In the genomic region with DNA sequence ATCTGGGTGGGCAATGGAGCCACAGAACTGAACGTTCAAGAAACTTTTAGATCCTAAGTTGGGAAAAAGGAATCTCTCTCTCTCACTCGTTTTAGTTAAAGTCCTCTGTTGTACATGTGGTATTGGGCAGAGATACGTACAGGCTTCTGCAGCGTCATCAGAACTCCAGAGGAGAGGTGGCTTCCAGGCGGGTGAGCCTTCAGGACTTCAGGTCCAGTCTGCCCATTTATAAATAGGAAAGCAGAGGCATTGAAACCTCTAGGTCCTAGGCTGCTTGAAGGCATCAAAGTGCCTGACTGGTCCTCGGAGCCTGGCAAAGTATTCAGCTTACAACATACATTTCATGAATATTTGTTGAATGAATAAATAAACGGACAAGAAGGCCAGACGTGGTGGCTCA, we compare ENCODE assay signal across 24 cellular contexts. TPM values are rescaled to one million over a fixed set of nuclear protein-coding genes. Genes with fewer than 3 reads are reported as not detected.
DNase-seq lines count a peak whose midpoint lies in the region; ATAC-seq and TF ChIP-seq lines count a peak whose summit lies in the region.
"Had no signal": no experiment of that assay in that cellular context is flagged by ENCODE, and none has a peak within 500 bp of the region (broad histone marks: within the 10 kb centered on the region; RNA-seq: fewer than 3 reads in every experiment).

No MANE protein-coding gene starts in this region.

- H3K9ac ChIP-seq in endodermal cell (ENCODE audit: extremely low read depth, low read length, poor library complexity, severe bottlenecking), result no peak overlapping the region

- TF ChIP-seq EP300 in gastroesophageal sphincter (IDR thresholded peaks at IDR 0.05), result no peak

- 83 to 84% methylated on average over 3 to 8 of the region's 8 CpGs for WGBS in endodermal cell (ENCODE audit: insufficient coverage in 1 of 2, insufficient read length in 1 of 2), 2 experiments
- WGBS in gastroesophageal sphincter (ENCODE audit: low coverage in 1 of 2), 2 donors, result 62 to 75% methylated on average over 6 to 8 of the region's 8 CpGs

- no peaks in the 10 kb centered on the region for H3K9me3 Mint-ChIP-seq in endodermal cell
- H3K9me3 Mint-ChIP-seq: CD8-positive, alpha-beta T cell; HFFc6 had no signal

- no peaks in the 10 kb centered on the region for H3K36me3 Mint-ChIP-seq in endodermal cell (ENCODE audit: low read depth)
- H3K36me3 Mint-ChIP-seq: CD8-positive, alpha-beta T cell had no signal

- no peak for TF ChIP-seq POLR2A in gastroesophageal sphincter (IDR thresholded peaks at IDR 0.05)

- TF ChIP-seq CTCF in endodermal cell (conservative IDR thresholded peaks at IDR 0.05) (no peak), gastroesophageal sphincter (IDR thresholded peaks at IDR 0.05) (no peak)

- H3K36me3 ChIP-seq in endodermal cell (ENCODE audit: control insufficient read depth, insufficient read depth, low read length) (no peaks in the 10 kb centered on the region), gastroesophageal sphincter (no peaks in the 10 kb centered on the region)
- H3K36me3 ChIP-seq: BE2C, MG63, SJSA1 had no signal

- peaks cover 3% of the 10 kb centered on the region for H3K4me1 Mint-ChIP-seq in endodermal cell

- H3K4me3 Mint-ChIP-seq in endodermal cell, result no peak overlapping the region
- H3K4me3 Mint-ChIP-seq: CD8-positive, alpha-beta T cell; HFFc6 had no signal

- H3K27me3 Mint-ChIP-seq in endodermal cell (ENCODE audit: insufficient read depth), result peaks cover 3% of the 10 kb centered on the region

- H3K27ac ChIP-seq in endodermal cell (ENCODE audit: low read depth, low read length) (no peak overlapping the region), gastroesophageal sphincter (no peak overlapping the region)
- H3K27ac ChIP-seq: 22Rv1, SJSA1 had no signal

- no peaks in the 10 kb centered on the region for H3K9me3 ChIP-seq in endodermal cell (ENCODE audit: control insufficient read depth, low read length)
- no peaks in the 10 kb centered on the region for H3K9me3 ChIP-seq in gastroesophageal sphincter
- H3K9me3 ChIP-seq: BE2C, MG63, SJSA1 had no signal

- no peak overlapping the region for H3K4me3 ChIP-seq in endodermal cell (ENCODE audit: low read length)
- no peak overlapping the region for H3K4me3 ChIP-seq in gastroesophageal sphincter
- H3K4me3 ChIP-seq: MG63, SJSA1 had no signal

- DNase-seq in activated CD8-positive, alpha-beta memory T cell treated with anti-CD3 and anti-CD28 coated beads for 24 hours, result peak; percentile 5
- DNase-seq in activated CD8-positive, alpha-beta memory T cell treated with anti-CD3 and anti-CD28 coated beads, Interleukin-2, amount 50 U/mL, for 4 hours, result no peak
- DNase-seq in HCEC 1CT (peak; percentile 43), endodermal cell (peak; percentile 35), dermis blood vessel endothelial cell (no peak), medulla oblongata (ENCODE audit: extremely low spot score) (no peak)
- DNase-seq: CD8-positive, alpha-beta T cell; DMS79; GDM1; HFFc6; Karpas-422; NCI-H1105; NCI-H1694 treated with DMSO at 0.1 percent for 48 hours; NCI-H2107; NCI-H2227 treated with DMSO at 0.1 percent for 48 hours; NCI-H526 treated with DMSO at 0.1 percent for 48 hours had no signal

- no peak for ATAC-seq in HG03196 (IDR thresholded peaks at IDR 0.05; ENCODE audit: unreplicated experiment)
- no peak for ATAC-seq in gastroesophageal sphincter
- ATAC-seq: CD8-positive, alpha-beta T cell had no signal

- H3K27ac Mint-ChIP-seq in endodermal cell, result no peak overlapping the region
- H3K27ac Mint-ChIP-seq: CD8-positive, alpha-beta T cell; HFFc6 had no signal

- H3K27me3 ChIP-seq in endodermal cell (ENCODE audit: control insufficient read depth, insufficient read depth, low read length, poor library complexity, severe bottlenecking) (no peaks in the 10 kb centered on the region), gastroesophageal sphincter (peaks cover 17% of the 10 kb centered on the region)
- H3K27me3 ChIP-seq: BE2C, MG63, SJSA1 had no signal

- H3K4me1 ChIP-seq in endodermal cell (ENCODE audit: control insufficient read depth, insufficient read depth, low read length) (no peaks in the 10 kb centered on the region), gastroesophageal sphincter (no peaks in the 10 kb centered on the region)
- H3K4me1 ChIP-seq: BE2C had no signal

RNA-seq across cellular contexts. Expression of gene TNFRSF13B, which starts 8.1 kb away (rescaled TPM):
- total RNA-seq in endodermal cell, result 1 to 10 TPM in 1 of 2 donors, under 1 TPM in 1; 0.97 to 1.6 TPM
- polyA plus RNA-seq in endodermal cell (2013, experiment 1 of 2), result 0.21 TPM
- 0.33 TPM for polyA plus RNA-seq in endodermal cell (2013, experiment 2 of 2)
- not detected in 2 replicates for total RNA-seq in dermis blood vessel endothelial cell
- total RNA-seq in gastroesophageal sphincter, result under 1 TPM in 1 of 4 donors, not detected in 3; 0.81 TPM
- total RNA-seq: CD8-positive, alpha-beta T cell; H4; HFFc6; SJSA1 had no signal
- polyA plus RNA-seq: AG04450 had no signal

Comparison
In these comparisons a context has a peak if more than half of its experiments do, and no peak if none do; other contexts are left out.
1. DNase-seq: peak in activated CD8-positive, alpha-beta memory T cell treated with anti-CD3 and anti-CD28 coated beads for 24 hours (single experiment), HCEC 1CT (single experiment) and endodermal cell (single experiment); none in activated CD8-positive, alpha-beta memory T cell treated with anti-CD3 and anti-CD28 coated beads, Interleukin-2, amount 50 U/mL, for 4 hours (single experiment), dermis blood vessel endothelial cell (single experiment) and medulla oblongata (single experiment).